In the genomic region with DNA sequence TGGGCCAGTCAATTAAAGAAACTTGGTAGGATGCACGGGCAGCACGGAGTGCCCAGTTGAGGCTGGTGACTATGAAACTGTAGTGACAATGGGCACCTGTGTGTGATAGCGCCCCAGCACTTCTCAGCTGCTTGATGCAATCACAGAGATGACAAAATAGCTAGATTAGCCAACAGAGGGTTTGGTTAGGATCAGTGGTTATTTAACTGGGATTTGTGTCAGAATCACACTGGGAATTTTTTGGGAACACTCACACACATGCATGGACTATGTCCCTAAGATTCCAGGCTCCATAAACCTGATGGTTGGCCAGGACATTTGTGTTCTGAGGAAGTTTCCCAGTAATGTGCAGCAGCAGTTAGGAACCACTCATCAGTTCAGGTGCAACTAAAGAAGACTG, we compare ENCODE assay signal across 8 cellular contexts.
"Had no signal": no experiment of that assay in that cellular context is flagged by ENCODE, and none has a peak within 500 bp of the region (broad histone marks: within the 10 kb centered on the region; RNA-seq: fewer than 3 reads in every experiment).

No MANE protein-coding gene starts in this region.

- H2AFZ ChIP-seq: GM23338 had no signal

- H3K9ac ChIP-seq: KMS-11 had no signal

- DNase-seq: H9, HCEC 1CT, KBM-7 had no signal

- H3K27ac ChIP-seq: HL-60, KMS-11 had no signal

- ATAC-seq: GM23338 had no signal

- H3K4me3 ChIP-seq: GM23338 had no signal

- FAIRE-seq: H1, H54 had no signal

- H3K4me2 ChIP-seq: GM23338, KMS-11 had no signal
